Comparison of ENCODE assay signal across 8 cellular contexts in the genomic region with DNA sequence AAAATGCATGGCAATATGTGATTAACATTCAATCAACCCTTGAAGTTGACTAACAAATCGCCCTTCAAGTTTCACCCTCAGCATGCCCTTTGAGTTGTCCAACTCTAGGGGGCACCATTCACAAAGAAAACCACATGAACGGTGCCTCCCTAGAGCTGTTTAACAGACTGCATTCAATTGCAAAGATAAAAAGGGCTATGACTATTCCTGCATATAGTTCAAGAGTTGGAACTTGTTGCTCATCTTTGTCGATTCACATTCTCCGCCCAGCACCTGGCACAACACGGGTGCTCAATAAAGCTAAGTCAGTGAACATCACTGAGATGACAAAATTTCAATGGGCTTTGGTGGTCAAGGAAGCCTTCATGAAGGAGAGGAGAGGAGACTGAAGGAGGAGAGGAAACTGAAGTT.
DNase-seq lines count a peak whose midpoint lies in the region; TF ChIP-seq lines count a peak whose summit lies in the region.

No MANE protein-coding gene starts in this region.

- peaks cover 9% of the 10 kb centered on the region for H3K27me3 Mint-ChIP-seq in Caco-2 (ENCODE audit: insufficient read depth, unreplicated experiment)

- H3K4me1 Mint-ChIP-seq in Caco-2 (ENCODE audit: low read depth, unreplicated experiment) = no peaks in the 10 kb centered on the region

- intact Hi-C loops in Caco-2 (cut with micrococcal nuclease; ENCODE audit: unreplicated experiment) = loop anchor here (1.0 to 5.0 kb wide), 2 partner anchors 59 to 308 kb away; partner anchors contain the start of gene CCDC125

- TF ChIP-seq CTCF in Caco-2 (IDR thresholded peaks at IDR 0.05; ENCODE audit: insufficient read depth in 1 of 2, low read depth in 1 of 2, low read length in 1 of 2, severe bottlenecking in 1 of 2, unreplicated experiment in 1 of 2) = peak; percentile 59 to 72

- H3K9me3 Mint-ChIP-seq in Caco-2 (ENCODE audit: unreplicated experiment) = no peaks in the 10 kb centered on the region

- POLR2A ChIA-PET in Caco-2 (lab: Charles Lee) = no interaction called here

- no peak overlapping the region for H3K4me3 Mint-ChIP-seq in Caco-2 (ENCODE audit: unreplicated experiment)

- no peaks in the 10 kb centered on the region for H3K4me1 ChIP-seq in Caco-2

- no peaks in the 10 kb centered on the region for H3K36me3 ChIP-seq in Caco-2 (ENCODE audit: control insufficient read depth, insufficient read depth, low read length)

- H3K27ac Mint-ChIP-seq in Caco-2 (ENCODE audit: unreplicated experiment) = no peak overlapping the region

- DNase-seq in Caco-2 (peak in 1 of 2 experiments; percentile 50), H4 (ENCODE audit: low spot score) (peak; percentile 56), OCI-M1 (lab: John Stamatoyannopoulos, UW) (peak; percentile 85), cerebellar cortex (ENCODE audit: low spot score) (peak; percentile 36), lung microvascular endothelial cell (ENCODE audit: low read depth in 2 of 2) (peak; percentile 56 to 67), middle frontal gyrus (ENCODE audit: extremely low spot score, low spot score) (no peak), NCI-H1092 treated with DMSO at 0.1 percent for 48 hours (lab: John Stamatoyannopoulos, UW) (no peak)
- no peak for DNase-seq in central memory CD4-positive, alpha-beta T cell

- CTCF ChIA-PET in Caco-2 (lab: Charles Lee) = interaction anchor here (0.7 to 1.3 kb wide), 7 partner anchors 14 to 364 kb away, joined by 3 to 9 read pairs (median 4); partner anchors contain the start of gene SLC30A5

- no TSS peak for BruUV-seq in Caco-2 (replicated peaks; lab: Mats Ljungman, UMichigan)

- H3K27me3 ChIP-seq in Caco-2 (replicated peaks; ENCODE audit: control insufficient read depth, insufficient read depth, low read length) = no peaks in the 10 kb centered on the region

- H3K9me3 ChIP-seq in Caco-2 = no peaks in the 10 kb centered on the region

- no peak overlapping the region for H3K4me3 ChIP-seq in Caco-2 (ENCODE audit: low read depth, low read length)

- no peaks in the 10 kb centered on the region for H3K36me3 Mint-ChIP-seq in Caco-2 (ENCODE audit: insufficient read depth, unreplicated experiment)

Comparison
In these comparisons a context has a peak if more than half of its experiments do, and no peak if none do; other contexts are left out.
1. DNase-seq: peak in H4 (single experiment), OCI-M1 (single experiment), cerebellar cortex (single experiment) and lung microvascular endothelial cell (2 of 2); none in middle frontal gyrus (single experiment), NCI-H1092 treated with DMSO at 0.1 percent for 48 hours (single experiment) and central memory CD4-positive, alpha-beta T cell (single experiment).